19 cellular contexts compared by ENCODE assay signal in the genomic region with DNA sequence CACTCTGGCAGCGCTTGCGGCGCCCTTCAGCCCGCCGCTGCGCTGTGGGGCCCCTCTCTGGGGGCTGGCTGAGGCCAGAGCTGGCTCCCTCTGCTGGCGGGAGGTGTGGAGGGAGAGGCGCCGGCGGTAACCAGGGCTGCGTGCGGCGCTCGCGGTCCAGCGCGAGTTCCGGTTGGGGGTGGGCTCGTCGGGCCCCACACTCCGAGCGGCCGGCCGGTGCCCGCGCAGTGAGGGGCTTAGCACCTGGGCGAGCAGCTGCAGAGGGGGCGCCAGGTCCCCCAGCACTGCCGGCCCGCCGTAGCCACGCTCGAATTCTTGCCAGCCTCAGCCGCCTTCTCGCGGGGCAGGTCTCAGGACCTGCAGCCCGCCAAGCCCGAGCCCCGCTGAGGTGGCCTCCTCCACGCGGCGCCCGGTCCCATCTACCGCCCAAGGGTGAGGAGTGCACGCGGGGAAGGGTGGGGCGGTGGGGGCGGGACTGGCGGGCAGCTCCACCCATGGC.
"Had no signal": no experiment of that assay in that cellular context is flagged by ENCODE, and none has a peak within 500 bp of the region (broad histone marks: within the 10 kb centered on the region; RNA-seq: fewer than 3 reads in every experiment).

No MANE protein-coding gene starts in this region.

- H3K4me1 ChIP-seq: body of pancreas, foreskin keratinocyte, left lung, prostate gland, right atrium auricular region, tibial artery had no signal

- H3K36me3 Mint-ChIP-seq: activated naive CD4-positive, alpha-beta T cell treated with anti-CD3 and anti-CD28 coated beads, Interleukin-2, amount 10 ng/mL, durations not matched to agents 7 days and 5 days had no signal

- H3K4me3 Mint-ChIP-seq: activated naive CD4-positive, alpha-beta T cell treated with anti-CD3 and anti-CD28 coated beads, Interleukin-2, amount 10 ng/mL, durations not matched to agents 7 days and 5 days; naive thymus-derived CD4-positive, alpha-beta T cell had no signal

- H3K4me1 Mint-ChIP-seq: activated naive CD4-positive, alpha-beta T cell treated with anti-CD3 and anti-CD28 coated beads, Interleukin-2, amount 10 ng/mL, durations not matched to agents 7 days and 5 days; naive thymus-derived CD4-positive, alpha-beta T cell had no signal

- H3K27me3 Mint-ChIP-seq: activated naive CD4-positive, alpha-beta T cell treated with anti-CD3 and anti-CD28 coated beads, Interleukin-2, amount 10 ng/mL, durations not matched to agents 7 days and 5 days; naive thymus-derived CD4-positive, alpha-beta T cell had no signal

- H3K9me3 ChIP-seq: body of pancreas, prostate gland, right atrium auricular region had no signal

- DNase-seq: activated CD4-positive, alpha-beta T cell treated with anti-CD3 and anti-CD28 coated beads for 4 hours; activated CD4-positive, alpha-beta T cell treated with anti-CD3 and anti-CD28 coated beads, Interleukin-2, amount 50 U/mL, for 48 hours; activated CD4-positive, CD25-positive, alpha-beta regulatory T cell; activated naive CD4-positive, alpha-beta T cell treated with anti-CD3 and anti-CD28 coated beads, Interleukin-2, amount 10 ng/mL, durations not matched to agents 7 days and 5 days; activated T-cell treated with anti-CD3 and anti-CD28 coated beads, Interleukin-2, amount 50 U/mL, for 48 hours; anterior cingulate cortex; body of pancreas; erythroblast; foreskin keratinocyte; naive thymus-derived CD4-positive, alpha-beta T cell; stimulated activated CD4-positive, alpha-beta T cell treated with anti-CD3 and anti-CD28 coated beads, Interleukin-4, amount 100 ng/mL, for 24 hours; stimulated activated naive CD4-positive, alpha-beta T cell treated with Interleukin-2 at 50 U/mL for 16 hours; substantia nigra; T-helper 9 cell; tibial artery had no signal

- H3K36me3 ChIP-seq: cardiac muscle cell, left lung, prostate gland, right atrium auricular region, tibial artery had no signal

- H3K27me3 ChIP-seq: body of pancreas, cardiac muscle cell, foreskin keratinocyte, left lung, right atrium auricular region, tibial artery had no signal

- H3K4me3 ChIP-seq: body of pancreas, cardiac muscle cell, left lung, prostate gland, right atrium auricular region, tibial artery had no signal

- H3K27ac ChIP-seq: body of pancreas, cardiac muscle cell, foreskin keratinocyte, left lung, prostate gland, right atrium auricular region, tibial artery had no signal

- H3K27ac Mint-ChIP-seq: activated naive CD4-positive, alpha-beta T cell treated with anti-CD3 and anti-CD28 coated beads, Interleukin-2, amount 10 ng/mL, durations not matched to agents 7 days and 5 days; naive thymus-derived CD4-positive, alpha-beta T cell had no signal

- ATAC-seq: body of pancreas; foreskin keratinocyte; left lung; naive thymus-derived CD4-positive, alpha-beta T cell had no signal
